Comparison of ENCODE assay signal across 7 cellular contexts in genomic region chr17:75182319-75182568, GRCh38.
A peak's percentile ranks its signal among the peaks of the same experiment; 100 is the strongest.
DNase-seq lines count a peak whose midpoint lies in the region; ATAC-seq and TF ChIP-seq lines count a peak whose summit lies in the region.

No MANE protein-coding gene starts in this region.

- DNase-seq in NB4 (ENCODE audit: low read depth) (no peak), SHP77 treated with DMSO at 0.1 percent for 48 hours (lab: John Stamatoyannopoulos, UW) (no peak), AG08396 (ENCODE audit: low spot score) (no peak)

- no peaks in the 10 kb centered on the region for H3K36me3 ChIP-seq in endocrine pancreas (ENCODE audit: control insufficient read depth, insufficient read depth, low read length)

- TF ChIP-seq POLR2A in NB4 (IDR thresholded peaks at IDR 0.05; ENCODE audit: extremely low read depth, insufficient read length) = no peak

- peak; percentile 31 for ATAC-seq in GM21528 (IDR thresholded peaks at IDR 0.05; ENCODE audit: low FRiP score, unreplicated experiment)
- ATAC-seq in GM21381 (IDR thresholded peaks at IDR 0.05; ENCODE audit: unreplicated experiment) = no peak

- no peaks in the 10 kb centered on the region for H3K9me3 Mint-ChIP-seq in nephron

- TF ChIP-seq CTCF in NB4 (IDR thresholded peaks at IDR 0.05; ENCODE audit: low read depth, low read length) (no peak), nephron (IDR thresholded peaks at IDR 0.05; ENCODE audit: unreplicated experiment in 3 of 3) (peak in 1 of 3 experiments; percentile 18)

- H3K27me3 ChIP-seq in endocrine pancreas (ENCODE audit: control insufficient read depth, insufficient read depth, low read length) = no peaks in the 10 kb centered on the region

- H3K9me3 ChIP-seq in endocrine pancreas (ENCODE audit: control insufficient read depth, low read length) = no peaks in the 10 kb centered on the region

- H3K36me3 Mint-ChIP-seq in nephron (ENCODE audit: low read depth) = peaks cover 15% of the 10 kb centered on the region

- H3K27me3 Mint-ChIP-seq in nephron (ENCODE audit: low read depth) = no peaks in the 10 kb centered on the region

- peaks cover 7% of the 10 kb centered on the region for H3K4me1 ChIP-seq in endocrine pancreas (ENCODE audit: control insufficient read depth, insufficient read depth, low read length)

- peak overlapping the region in 2 of 3 experiments; percentile 73 to 96 for H3K27ac Mint-ChIP-seq in nephron

- H3K4me3 ChIP-seq in NB4 (ENCODE audit: low read depth, low read length) (peak overlapping the region; percentile 99), endocrine pancreas (ENCODE audit: control insufficient read depth, insufficient read depth, low read length) (no peak overlapping the region)

- peak overlapping the region; percentile 86 to 89 (median 87) for H3K4me3 Mint-ChIP-seq in nephron

- H3K4me1 Mint-ChIP-seq in nephron = peaks cover 28% of the 10 kb centered on the region

- peak overlapping the region; percentile 88 for H3K9ac ChIP-seq in endocrine pancreas (ENCODE audit: control insufficient read depth, insufficient read depth, low read length)
